2 cellular contexts compared by ENCODE assay signal in the genomic region with DNA sequence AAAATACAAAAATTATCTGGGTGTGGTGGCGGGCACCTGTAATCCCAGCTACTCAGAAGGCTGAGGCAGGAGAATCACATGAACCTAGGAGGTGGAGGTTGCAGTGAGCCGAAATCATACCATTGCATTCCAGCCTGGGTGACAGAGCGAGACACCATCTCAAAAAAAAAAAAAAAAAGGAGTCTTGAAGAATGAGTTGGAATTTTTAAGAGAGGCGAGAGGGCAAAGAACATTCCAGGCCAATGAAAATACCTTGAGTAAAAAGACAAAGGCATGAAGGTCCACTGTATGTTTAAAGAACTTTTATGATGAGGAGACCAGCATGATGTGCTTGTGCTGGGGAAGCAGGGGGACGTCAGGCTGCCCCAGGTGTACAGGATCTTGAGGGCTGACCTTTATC. TPM values are rescaled to one million over a fixed set of nuclear protein-coding genes. Genes with fewer than 3 reads are reported as not detected.
"Had no signal": no experiment of that assay in that cellular context is flagged by ENCODE, and none has a peak within 500 bp of the region (broad histone marks: within the 10 kb centered on the region; RNA-seq: fewer than 3 reads in every experiment).

No MANE protein-coding gene starts in this region.

RNA-seq across cellular contexts. Expression of a gene that starts 27.4 kb away (rescaled TPM):
- total RNA-seq: NCI-H460, PC-9 had no signal
